9 cellular contexts compared by ENCODE assay signal in the genomic region with DNA sequence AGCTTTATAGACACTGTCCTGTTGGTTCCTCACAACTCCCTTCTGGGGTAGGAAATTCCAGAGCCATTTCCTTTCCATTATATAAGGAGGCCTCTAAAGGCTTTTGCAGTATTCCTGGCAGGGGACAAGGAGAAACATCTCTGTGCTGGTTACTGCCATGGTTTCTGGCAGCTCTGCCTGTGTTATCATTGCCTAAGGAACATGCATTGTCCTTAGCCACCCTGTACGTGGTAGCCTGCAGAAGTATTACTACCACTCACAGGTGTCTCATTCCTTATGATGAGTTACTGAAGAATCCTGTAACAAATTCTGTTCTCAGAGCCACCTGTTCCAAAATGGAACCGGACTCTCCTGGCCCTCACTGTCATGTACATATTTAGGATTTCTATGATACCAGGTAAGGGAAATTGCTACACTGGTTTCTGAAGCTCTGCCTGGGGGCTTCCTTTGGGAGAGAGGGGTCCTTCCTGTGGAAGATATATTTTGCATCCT.
"Had no signal": no experiment of that assay in that cellular context is flagged by ENCODE, and none has a peak within 500 bp of the region (broad histone marks: within the 10 kb centered on the region; RNA-seq: fewer than 3 reads in every experiment).

No MANE protein-coding gene starts in this region.

- ATAC-seq: body of pancreas, esophagus mucosa, T-helper 17 cell had no signal

- H3K9me3 ChIP-seq: body of pancreas had no signal

- H3K4me3 ChIP-seq: body of pancreas, neural progenitor cell had no signal

- H2AFZ ChIP-seq: neural progenitor cell, parathyroid adenoma had no signal

- H3K36me3 ChIP-seq: neural progenitor cell had no signal

- H3K4me2 ChIP-seq: neural progenitor cell had no signal

- H3K27me3 ChIP-seq: body of pancreas, neural progenitor cell had no signal

- H3K79me2 ChIP-seq: parathyroid adenoma had no signal

- H3K9ac ChIP-seq: neural progenitor cell, parathyroid adenoma had no signal

- H3K27ac ChIP-seq: body of pancreas, neural progenitor cell, parathyroid adenoma had no signal

- DNase-seq: activated CD4-positive, alpha-beta T cell treated with anti-CD3 and anti-CD28 coated beads, Interleukin-2, amount 10 ng/mL, durations not matched to agents 7 days and 5 days; activated CD4-positive, CD25-positive, alpha-beta regulatory T cell; activated CD8-positive, alpha-beta memory T cell treated with anti-CD3 and anti-CD28 coated beads for 24 hours; activated naive CD4-positive, alpha-beta T cell treated with anti-CD3 and anti-CD28 coated beads, Interleukin-2, amount 10 ng/mL, durations not matched to agents 7 days and 5 days; body of pancreas; T-helper 17 cell had no signal
